Comparison of ENCODE assay signal across 17 cellular contexts in genomic region chr9:28921857-28922500, GRCh38.
"Had no signal": no experiment of that assay in that cellular context is flagged by ENCODE, and none has a peak within 500 bp of the region (broad histone marks: within the 10 kb centered on the region; RNA-seq: fewer than 3 reads in every experiment).

No MANE protein-coding gene starts in this region.

- H3K27me3 ChIP-seq: heart left ventricle, pancreas, stomach, transverse colon had no signal

- H3K36me3 Mint-ChIP-seq: natural killer cell had no signal

- H3K27me3 Mint-ChIP-seq: progenitor cell of endocrine pancreas had no signal

- H3K4me3 Mint-ChIP-seq: natural killer cell had no signal

- H3K9me3 ChIP-seq: heart left ventricle, pancreas, stomach, thoracic aorta, transverse colon had no signal

- H3K4me1 ChIP-seq: heart left ventricle, pancreas, stomach, transverse colon had no signal

- H3K4me3 ChIP-seq: coronary artery, heart left ventricle, pancreas, stomach, thoracic aorta, transverse colon had no signal

- ATAC-seq: heart left ventricle, left lobe of liver, natural killer cell, pancreas, right cardiac atrium had no signal

- H3K36me3 ChIP-seq: heart left ventricle, pancreas, stomach, thoracic aorta, transverse colon had no signal

- H3K27ac Mint-ChIP-seq: natural killer cell, progenitor cell of endocrine pancreas had no signal

- H3K27ac ChIP-seq: coronary artery, heart left ventricle, pancreas, stomach, thoracic aorta, transverse colon had no signal

- DNase-seq: effector CD8-positive, alpha-beta T cell; heart left ventricle; hippocampal formation; natural killer cell; occipital lobe; pancreas; small intestine; stimulated activated CD4-positive, alpha-beta T cell treated with anti-CD3 and anti-CD28 coated beads, Interleukin-12 subunit alpha, Interleukin-12 subunit beta, amount 100 ng/mL, for 4 hours; stimulated activated naive CD4-positive, alpha-beta T cell; stomach; substantia nigra; transverse colon had no signal
